In the genomic region with DNA sequence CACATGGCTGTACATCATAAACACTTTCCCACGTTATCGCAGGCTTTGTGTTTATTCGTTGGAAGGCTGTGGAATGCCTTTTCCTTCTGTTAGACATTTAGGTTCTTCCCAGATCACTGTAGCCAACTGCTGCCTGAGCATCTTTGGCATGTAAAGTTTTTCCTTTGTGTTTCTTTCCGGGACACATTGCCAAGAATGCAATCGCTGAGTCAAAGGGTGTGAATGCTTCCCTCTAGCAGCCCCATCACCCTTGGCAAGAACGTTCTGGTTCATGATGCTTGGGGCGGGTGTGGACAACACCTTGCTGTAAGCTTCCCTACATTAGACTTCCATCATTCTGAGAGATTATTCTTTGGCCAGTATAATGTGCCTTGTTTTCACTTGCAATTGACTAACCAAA, we compare ENCODE assay signal across 10 cellular contexts.
DNase-seq lines count a peak whose midpoint lies in the region; ATAC-seq, FAIRE-seq and TF ChIP-seq lines count a peak whose summit lies in the region.
"Had no signal": no experiment of that assay in that cellular context is flagged by ENCODE, and none has a peak within 500 bp of the region (broad histone marks: within the 10 kb centered on the region; RNA-seq: fewer than 3 reads in every experiment).

No MANE protein-coding gene starts in this region.

- H3K4me3 ChIP-seq in HCT116 (replicated peaks in 1 of 2; ENCODE audit: low read depth in 1 of 2, low read length in 2 of 2): peak overlapping the region in 1 of 2 experiments; percentile 43; a peak in 2 of 4 replicates
- H3K4me3 ChIP-seq in foreskin fibroblast (ENCODE audit: low read depth in 1 of 2, low read length in 2 of 2): no peak overlapping the region
- no peak overlapping the region for H3K4me3 ChIP-seq in stomach
- H3K4me3 ChIP-seq: GM12878 had no signal

- no peak for TF ChIP-seq RAD21 in HCT116 (IDR thresholded peaks at IDR 0.05; ENCODE audit: low read depth)

- BruUV-seq in HCT116 (replicated peaks; lab: Mats Ljungman, UMichigan): no TSS peak

- no peak overlapping the region for H2AFZ ChIP-seq in HCT116 (ENCODE audit: low read depth, low read length, poor library complexity, severe bottlenecking)

- TF ChIP-seq POLR2A in HCT116 (IDR thresholded peaks at IDR 0.05; ENCODE audit: borderline replicate concordance, extremely low read depth, insufficient read depth, insufficient read length): no peak
- TF ChIP-seq POLR2A in stomach (IDR thresholded peaks at IDR 0.05): no peak

- no peaks in the 10 kb centered on the region for H3K36me3 ChIP-seq in HCT116 (ENCODE audit: control insufficient read depth in 1 of 2, insufficient read depth in 2 of 2, low read length in 2 of 2)
- no peaks in the 10 kb centered on the region for H3K36me3 ChIP-seq in stomach

- no peaks in the 10 kb centered on the region for H4K20me1 ChIP-seq in HCT116 (ENCODE audit: insufficient read depth)

- no peaks in the 10 kb centered on the region for H3K9me2 ChIP-seq in HCT116 (ENCODE audit: insufficient read depth)

- H3K27me3 ChIP-seq in HCT116 (ENCODE audit: insufficient read depth, low read length): no peaks in the 10 kb centered on the region
- peaks cover 0 to 6% (median 0%) of the 10 kb centered on the region in 3 donors for H3K27me3 ChIP-seq in stomach

- RAD21 ChIA-PET in HCT116 (lab: Charles Lee; ENCODE audit: low non-redundant PET in 1 of 2, low total read pairs in 2 of 2, uncharacterized antibody in 2 of 2, unreplicated experiment in 2 of 2): no interaction called here

- peak; percentile 81 for DNase-seq in HCT116 (ENCODE audit: low read depth, low spot score)
- peak; percentile 61 to 68 for DNase-seq in SW 1271 (lab: John Stamatoyannopoulos, UW)
- DNase-seq in foreskin fibroblast: peak; percentile 88 to 92
- DNase-seq in stomach: peak; percentile 55
- DNase-seq in stimulated activated CD4-positive, alpha-beta T cell treated with anti-CD3 and anti-CD28 coated beads, Interleukin-2, amount 100 ng/mL, for 48 hours: no peak
- no peak for DNase-seq in GM19239 (ENCODE audit: insufficient read length, low spot score)

- TF ChIP-seq CTCF in HCT116 (IDR thresholded peaks at IDR 0.05 in 2 of 3, conservative IDR thresholded peaks at IDR 0.05 in 1 of 3; ENCODE audit: borderline replicate concordance in 1 of 3, insufficient read depth in 1 of 3, low read depth in 2 of 3, low read length in 2 of 3): no peak
- no peak for TF ChIP-seq CTCF in foreskin fibroblast (IDR thresholded peaks at IDR 0.05; ENCODE audit: low read depth, low read length)
- TF ChIP-seq CTCF in stomach (IDR thresholded peaks at IDR 0.05): no peak

- H3K79me2 ChIP-seq in HCT116 (ENCODE audit: insufficient read depth, low read length): 0 out of 2 replicates have a peak, but pooled peaks cover 3% of the 10 kb centered on the region

- ATAC-seq in HCT116: peak; percentile 51
- no peak for ATAC-seq in GM21825 (IDR thresholded peaks at IDR 0.05; ENCODE audit: unreplicated experiment)
- no peak for ATAC-seq in HG03439 (IDR thresholded peaks at IDR 0.05; ENCODE audit: unreplicated experiment)
- ATAC-seq: GM12878, HepG2 had no signal

- no peak for TF ChIP-seq EP300 in stomach (IDR thresholded peaks at IDR 0.05)

- intact Hi-C loops in HCT116 (cut with micrococcal nuclease) (no loop called here), stomach (cut with DNase I; ENCODE audit: low total_unique reads) (no loop called here)

- H3K4me1 ChIP-seq in HCT116 (ENCODE audit: control insufficient read depth in 1 of 2, insufficient read depth in 2 of 2, low read length in 2 of 2): peaks cover 38 to 76% of the 10 kb centered on the region in 2 experiments
- H3K4me1 ChIP-seq in stomach: peaks cover 0 to 9% (median 3%) of the 10 kb centered on the region in 4 donors

- CTCF ChIA-PET in HCT116 (lab: Charles Lee): no interaction called here

- FAIRE-seq in GM19239 (lab: Jason Lieb, UNC): no peak
- FAIRE-seq: GM12878, HepG2 had no signal

- POLR2A ChIA-PET in HCT116 (lab: Charles Lee): no interaction called here

- H3K9ac ChIP-seq in HCT116 (ENCODE audit: low read length): peak overlapping the region; percentile 42

- H3K27ac ChIP-seq in HCT116 (ENCODE audit: low read depth, low read length) (peak overlapping the region; percentile 57; the same call in 1 of the 2 replicates), stomach (no peak overlapping the region)

- 24 to 35% (median 30%) methylated on average over 7 of the region's 7 CpGs for WGBS in stomach, 5 donors

- H3K9me3 ChIP-seq in HCT116 (ENCODE audit: control insufficient read depth in 1 of 2, insufficient read depth in 1 of 2, low read depth in 1 of 2, low read length in 2 of 2) (no peaks in the 10 kb centered on the region), stomach (no peaks in the 10 kb centered on the region)

- H3K4me2 ChIP-seq in HCT116 (ENCODE audit: low read length): peak overlapping the region; percentile 74

TF ChIP-seq in HCT116, 20 proteins besides CTCF, POLR2A, EP300 and RAD21 (continues in another document):
- TF ChIP-seq SP1 (IDR thresholded peaks at IDR 0.05; ENCODE audit: low read depth) (peak; percentile 77), EZH2phosphoT487 (IDR thresholded peaks at IDR 0.05; ENCODE audit: borderline replicate concordance) (no peak), ZBTB33 (IDR thresholded peaks at IDR 0.05; ENCODE audit: extremely low read depth, insufficient replicate concordance, low read length) (no peak), CBX3 (IDR thresholded peaks at IDR 0.05; ENCODE audit: low read depth) (peak; percentile 54; the same call in 1 of the 2 replicates), EZH2 (IDR thresholded peaks at IDR 0.05) (no peak), ELF1 (IDR thresholded peaks at IDR 0.05; ENCODE audit: borderline replicate concordance, low read depth) (no peak), CEBPB (IDR thresholded peaks at IDR 0.05; ENCODE audit: low read depth) (0 out of 2 replicates have a peak, but pooled peaks have one; percentile 21), TCF7L2 (IDR thresholded peaks at IDR 0.05; ENCODE audit: borderline replicate concordance, extremely low read depth, insufficient read depth, insufficient read length) (no peak), FOSL1 (IDR thresholded peaks at IDR 0.05; ENCODE audit: low read depth) (peak; percentile 65; the same call in 1 of the 2 replicates), YY1 (IDR thresholded peaks at IDR 0.05; ENCODE audit: extremely low read depth, insufficient replicate concordance, low read depth, low read length) (peak; percentile 54), MAX (IDR thresholded peaks at IDR 0.05) (peak; percentile 75), JUND (IDR thresholded peaks at IDR 0.05) (peak; percentile 56; the same call in 1 of the 2 replicates), ZFX (IDR thresholded peaks at IDR 0.05) (no peak), ZNF274 (IDR thresholded peaks at IDR 0.05; ENCODE audit: low read depth, low read length) (no peak), POLR2AphosphoS5 (IDR thresholded peaks at IDR 0.05; ENCODE audit: low read depth, low read length) (peak; percentile 36; the same call in 1 of the 2 replicates), SIN3A (IDR thresholded peaks at IDR 0.05; ENCODE audit: low read depth) (peak; percentile 37; the same call in 1 of the 2 replicates), EGR1 (IDR thresholded peaks at IDR 0.05; ENCODE audit: low read depth) (no peak)
- TF ChIP-seq, protein P1, sequence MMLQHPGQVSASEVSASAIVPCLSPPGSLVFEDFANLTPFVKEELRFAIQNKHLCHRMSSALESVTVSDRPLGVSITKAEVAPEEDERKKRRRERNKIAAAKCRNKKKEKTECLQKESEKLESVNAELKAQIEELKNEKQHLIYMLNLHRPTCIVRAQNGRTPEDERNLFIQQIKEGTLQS (IDR thresholded peaks at IDR 0.05): no peak
- TF ChIP-seq, protein P2, sequence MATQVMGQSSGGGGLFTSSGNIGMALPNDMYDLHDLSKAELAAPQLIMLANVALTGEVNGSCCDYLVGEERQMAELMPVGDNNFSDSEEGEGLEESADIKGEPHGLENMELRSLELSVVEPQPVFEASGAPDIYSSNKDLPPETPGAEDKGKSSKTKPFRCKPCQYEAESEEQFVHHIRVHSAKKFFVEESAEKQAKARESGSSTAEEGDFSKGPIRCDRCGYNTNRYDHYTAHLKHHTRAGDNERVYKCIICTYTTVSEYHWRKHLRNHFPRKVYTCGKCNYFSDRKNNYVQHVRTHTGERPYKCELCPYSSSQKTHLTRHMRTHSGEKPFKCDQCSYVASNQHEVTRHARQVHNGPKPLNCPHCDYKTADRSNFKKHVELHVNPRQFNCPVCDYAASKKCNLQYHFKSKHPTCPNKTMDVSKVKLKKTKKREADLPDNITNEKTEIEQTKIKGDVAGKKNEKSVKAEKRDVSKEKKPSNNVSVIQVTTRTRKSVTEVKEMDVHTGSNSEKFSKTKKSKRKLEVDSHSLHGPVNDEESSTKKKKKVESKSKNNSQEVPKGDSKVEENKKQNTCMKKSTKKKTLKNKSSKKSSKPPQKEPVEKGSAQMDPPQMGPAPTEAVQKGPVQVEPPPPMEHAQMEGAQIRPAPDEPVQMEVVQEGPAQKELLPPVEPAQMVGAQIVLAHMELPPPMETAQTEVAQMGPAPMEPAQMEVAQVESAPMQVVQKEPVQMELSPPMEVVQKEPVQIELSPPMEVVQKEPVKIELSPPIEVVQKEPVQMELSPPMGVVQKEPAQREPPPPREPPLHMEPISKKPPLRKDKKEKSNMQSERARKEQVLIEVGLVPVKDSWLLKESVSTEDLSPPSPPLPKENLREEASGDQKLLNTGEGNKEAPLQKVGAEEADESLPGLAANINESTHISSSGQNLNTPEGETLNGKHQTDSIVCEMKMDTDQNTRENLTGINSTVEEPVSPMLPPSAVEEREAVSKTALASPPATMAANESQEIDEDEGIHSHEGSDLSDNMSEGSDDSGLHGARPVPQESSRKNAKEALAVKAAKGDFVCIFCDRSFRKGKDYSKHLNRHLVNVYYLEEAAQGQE (IDR thresholded peaks at IDR 0.05; ENCODE audit: low read depth): no peak

Comparison
In these comparisons a context has a peak if more than half of its experiments do, and no peak if none do; other contexts are left out.
1. DNase-seq: peak in HCT116 (single experiment), SW 1271 (2 of 2), foreskin fibroblast (2 of 2) and stomach (single experiment); none in stimulated activated CD4-positive, alpha-beta T cell treated with anti-CD3 and anti-CD28 coated beads, Interleukin-2, amount 100 ng/mL, for 48 hours (0 of 2) and GM19239 (single experiment).